ENCODE assay signal across 23 cellular contexts in the genomic region with DNA sequence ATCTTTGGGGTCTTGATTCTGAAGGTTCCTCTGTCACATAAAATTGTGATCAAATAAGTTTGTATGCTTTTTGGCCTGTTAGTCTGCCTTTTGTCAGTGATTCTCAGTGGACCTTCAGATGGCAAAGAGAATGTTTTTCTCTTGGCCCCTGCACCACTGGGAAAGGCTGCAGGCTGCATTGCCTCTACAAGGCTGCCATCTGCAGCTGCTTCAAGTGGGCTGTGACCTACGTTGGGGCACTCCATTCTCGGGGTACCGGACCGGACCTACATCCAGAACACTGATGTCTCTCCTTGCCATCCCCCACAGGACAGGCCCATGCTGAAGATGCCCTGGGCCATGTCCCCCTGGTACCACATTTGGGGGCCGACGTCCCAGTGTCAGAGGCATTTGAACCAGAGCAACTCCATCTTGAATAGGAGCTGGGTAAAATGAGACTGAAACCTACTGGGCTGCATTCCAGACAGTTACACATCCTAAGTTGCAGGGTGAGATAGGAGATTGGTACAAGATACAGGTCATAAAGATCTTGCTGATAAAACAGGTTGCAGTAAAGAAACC. TPM values are rescaled to one million over a fixed set of nuclear protein-coding genes. Genes with fewer than 3 reads are reported as not detected.
DNase-seq lines count a peak whose midpoint lies in the region; ATAC-seq and TF ChIP-seq lines count a peak whose summit lies in the region.
"Had no signal": no experiment of that assay in that cellular context is flagged by ENCODE, and none has a peak within 500 bp of the region (broad histone marks: within the 10 kb centered on the region; RNA-seq: fewer than 3 reads in every experiment).

No MANE protein-coding gene starts in this region.

- CTCF ChIA-PET in activated CD8-positive, alpha-beta T cell treated with anti-CD3 and anti-CD28 coated beads, Interleukin-2, amount 10 ng/mL, durations not matched to agents 7 days and 5 days (lab: Charles Lee) = interaction anchor here (0.7 kb wide), 1 partner anchor 256 kb away, joined by 3 read pairs; no protein-coding TSS in a partner anchor

- ATAC-seq in foreskin keratinocyte = no peak
- ATAC-seq in GM21737 (IDR thresholded peaks at IDR 0.05; ENCODE audit: unreplicated experiment) = no peak
- no peak for ATAC-seq in activated CD8-positive, alpha-beta T cell treated with anti-CD3 and anti-CD28 coated beads, Interleukin-2, amount 10 ng/mL, durations not matched to agents 7 days and 5 days
- ATAC-seq in stimulated activated naive CD8-positive, alpha-beta T cell treated with anti-CD3 and anti-CD28 coated beads, Interleukin-15, amount 100 ng/mL, for 72 hours = no peak
- ATAC-seq: CD8-positive, alpha-beta T cell; T-cell had no signal

- no peak overlapping the region for H3K9ac ChIP-seq in KMS-11

- WGBS in esophagus muscularis mucosa = 98% methylated on average over 6 of the region's 6 CpGs

- H3K4me1 Mint-ChIP-seq in osteocyte (ENCODE audit: unreplicated experiment) = peaks cover 9% of the 10 kb centered on the region
- peaks cover 9% of the 10 kb centered on the region for H3K4me1 Mint-ChIP-seq in activated CD8-positive, alpha-beta T cell treated with anti-CD3 and anti-CD28 coated beads, Interleukin-2, amount 10 ng/mL, durations not matched to agents 7 days and 5 days (ENCODE audit: low read depth)
- no peaks in the 10 kb centered on the region for H3K4me1 Mint-ChIP-seq in stimulated activated naive CD8-positive, alpha-beta T cell treated with anti-CD3 and anti-CD28 coated beads, Interleukin-15, amount 100 ng/mL, for 72 hours
- H3K4me1 Mint-ChIP-seq: B cell, T-cell had no signal

- DNase-seq in foreskin keratinocyte (no peak), osteocyte (ENCODE audit: extremely low spot score, unreplicated experiment) (peak; percentile 62), esophagus muscularis mucosa (ENCODE audit: extremely low spot score) (no peak)
- DNase-seq in activated CD8-positive, alpha-beta T cell treated with anti-CD3 and anti-CD28 coated beads, Interleukin-2, amount 10 ng/mL, durations not matched to agents 7 days and 5 days = no peak
- DNase-seq in stimulated activated naive CD8-positive, alpha-beta T cell treated with anti-CD3 and anti-CD28 coated beads, Interleukin-15, amount 100 ng/mL, for 72 hours = no peak
- DNase-seq: Calu3; CD8-positive, alpha-beta T cell; DMS153; DND-41; HFFc6; KG1; NCI-H1105; NCI-H2029; NCI-H446 treated with DMSO at 0.1 percent for 48 hours; NCI-H526; NCI-H82; Right ventricle myocardium superior; T-cell had no signal

- peaks cover 6% of the 10 kb centered on the region for H3K27me3 Mint-ChIP-seq in osteocyte (ENCODE audit: unreplicated experiment)
- H3K27me3 Mint-ChIP-seq in activated CD8-positive, alpha-beta T cell treated with anti-CD3 and anti-CD28 coated beads, Interleukin-2, amount 10 ng/mL, durations not matched to agents 7 days and 5 days (ENCODE audit: low read depth) = no peaks in the 10 kb centered on the region
- H3K27me3 Mint-ChIP-seq in stimulated activated naive CD8-positive, alpha-beta T cell treated with anti-CD3 and anti-CD28 coated beads, Interleukin-15, amount 100 ng/mL, for 72 hours = no peaks in the 10 kb centered on the region
- H3K27me3 Mint-ChIP-seq: B cell had no signal

- TF ChIP-seq CTCF in KMS-11 (conservative IDR thresholded peaks at IDR 0.05; ENCODE audit: low read depth, low read length) (no peak), foreskin keratinocyte (conservative IDR thresholded peaks at IDR 0.05) (peak; percentile 3), osteocyte (IDR thresholded peaks at IDR 0.05) (no peak), esophagus muscularis mucosa (IDR thresholded peaks at IDR 0.05) (no peak)

- no peaks in the 10 kb centered on the region for H4K20me1 ChIP-seq in KMS-11 (ENCODE audit: insufficient read depth)

- H3K4me3 ChIP-seq in KMS-11 (IDR thresholded peaks at IDR 0.05; ENCODE audit: insufficient read depth, low read depth, low read length) = no peak overlapping the region
- H3K4me3 ChIP-seq in esophagus muscularis mucosa = no peak overlapping the region
- H3K4me3 ChIP-seq: SJSA1 had no signal

- no peaks in the 10 kb centered on the region for H3K9me3 Mint-ChIP-seq in osteocyte (ENCODE audit: unreplicated experiment)
- no peaks in the 10 kb centered on the region for H3K9me3 Mint-ChIP-seq in activated CD8-positive, alpha-beta T cell treated with anti-CD3 and anti-CD28 coated beads, Interleukin-2, amount 10 ng/mL, durations not matched to agents 7 days and 5 days (ENCODE audit: insufficient read depth)
- peaks cover 0 to 5% of the 10 kb centered on the region in 2 donors for H3K9me3 Mint-ChIP-seq in stimulated activated naive CD8-positive, alpha-beta T cell treated with anti-CD3 and anti-CD28 coated beads, Interleukin-15, amount 100 ng/mL, for 72 hours
- H3K9me3 Mint-ChIP-seq: HFFc6, T-cell had no signal

- H3K4me3 Mint-ChIP-seq in osteocyte (ENCODE audit: unreplicated experiment) = no peak overlapping the region
- H3K4me3 Mint-ChIP-seq in activated CD8-positive, alpha-beta T cell treated with anti-CD3 and anti-CD28 coated beads, Interleukin-2, amount 10 ng/mL, durations not matched to agents 7 days and 5 days = no peak overlapping the region
- H3K4me3 Mint-ChIP-seq in stimulated activated naive CD8-positive, alpha-beta T cell treated with anti-CD3 and anti-CD28 coated beads, Interleukin-15, amount 100 ng/mL, for 72 hours = no peak overlapping the region
- H3K4me3 Mint-ChIP-seq: B cell; CD8-positive, alpha-beta T cell; HFFc6; T-cell had no signal

- H3K27me3 ChIP-seq in KMS-11 (ENCODE audit: insufficient read depth, low read depth) (no peaks in the 10 kb centered on the region), foreskin keratinocyte (no peaks in the 10 kb centered on the region), esophagus muscularis mucosa (no peaks in the 10 kb centered on the region)
- H3K27me3 ChIP-seq: SJSA1 had no signal

- POLR2A ChIA-PET in activated CD8-positive, alpha-beta T cell treated with anti-CD3 and anti-CD28 coated beads, Interleukin-2, amount 10 ng/mL, durations not matched to agents 7 days and 5 days (lab: Charles Lee) = no interaction called here

- TF ChIP-seq POLR2A in esophagus muscularis mucosa (IDR thresholded peaks at IDR 0.05; ENCODE audit: low read depth) = no peak

- H3K36me3 ChIP-seq in KMS-11 (ENCODE audit: insufficient read depth) (no peaks in the 10 kb centered on the region), esophagus muscularis mucosa (no peaks in the 10 kb centered on the region)
- H3K36me3 ChIP-seq: SJSA1 had no signal

- no peaks in the 10 kb centered on the region for H3K9me3 ChIP-seq in esophagus muscularis mucosa
- H3K9me3 ChIP-seq: SJSA1 had no signal

- no peak overlapping the region for H3K27ac Mint-ChIP-seq in osteocyte (ENCODE audit: unreplicated experiment)
- H3K27ac Mint-ChIP-seq in activated CD8-positive, alpha-beta T cell treated with anti-CD3 and anti-CD28 coated beads, Interleukin-2, amount 10 ng/mL, durations not matched to agents 7 days and 5 days = no peak overlapping the region
- H3K27ac Mint-ChIP-seq in stimulated activated naive CD8-positive, alpha-beta T cell treated with anti-CD3 and anti-CD28 coated beads, Interleukin-15, amount 100 ng/mL, for 72 hours = no peak overlapping the region
- H3K27ac Mint-ChIP-seq: B cell; CD8-positive, alpha-beta T cell; HFFc6; T-cell had no signal

- no peaks in the 10 kb centered on the region for H3K36me3 Mint-ChIP-seq in osteocyte (ENCODE audit: unreplicated experiment)
- H3K36me3 Mint-ChIP-seq in activated CD8-positive, alpha-beta T cell treated with anti-CD3 and anti-CD28 coated beads, Interleukin-2, amount 10 ng/mL, durations not matched to agents 7 days and 5 days (ENCODE audit: low read depth) = no peaks in the 10 kb centered on the region
- H3K36me3 Mint-ChIP-seq: CD8-positive, alpha-beta T cell; T-cell had no signal

- H3K27ac ChIP-seq in KMS-11 (no peak overlapping the region; the same call in 1 of the 2 replicates), foreskin keratinocyte (no peak overlapping the region), esophagus muscularis mucosa (replicated peaks in 1 of 4) (no peak overlapping the region)
- H3K27ac ChIP-seq: C4-2B, SJSA1 had no signal

- no peak overlapping the region for H2AFZ ChIP-seq in KMS-11 (ENCODE audit: low read depth)

- no peaks in the 10 kb centered on the region for H3K79me2 ChIP-seq in KMS-11 (ENCODE audit: insufficient read depth, low read depth)

- intact Hi-C loops in esophagus muscularis mucosa (cut with DNase I) = no loop called here

- H3K4me1 ChIP-seq in KMS-11 (ENCODE audit: low read depth, poor library complexity, severe bottlenecking) (peaks cover 30% of the 10 kb centered on the region), foreskin keratinocyte (no peaks in the 10 kb centered on the region), esophagus muscularis mucosa (peaks cover 0 to 3% (median 0%) of the 10 kb centered on the region in 4 donors)
- H3K4me1 ChIP-seq: SJSA1 had no signal

- no peak for TF ChIP-seq EP300 in esophagus muscularis mucosa (IDR thresholded peaks at IDR 0.05)

- peak overlapping the region; percentile 91; the same call in 1 of the 2 replicates for H3K4me2 ChIP-seq in KMS-11

RNA-seq across cellular contexts. Expression of gene MFGE8, which starts 37.5 kb away (rescaled TPM):
- total RNA-seq in foreskin keratinocyte (38.2 and 85.4 TPM in 2 replicates), osteocyte (255 and 259 TPM in 2 replicates), esophagus muscularis mucosa (100 to 1,000 TPM; 355 to 614 (median 564) TPM)
- 57.2 and 120 TPM in 2 replicates for polyA plus RNA-seq in foreskin keratinocyte
- total RNA-seq in activated CD8-positive, alpha-beta T cell treated with anti-CD3 and anti-CD28 coated beads, Interleukin-2, amount 10 ng/mL, durations not matched to agents 7 days and 5 days = 10 to 100 TPM; 34.7 to 44.8 TPM

RNA-seq across cellular contexts. Expression of gene HAPLN3, which starts 55.3 kb away (rescaled TPM):
- 5.4 and 6.0 TPM in 2 replicates for total RNA-seq in foreskin keratinocyte
- polyA plus RNA-seq in foreskin keratinocyte = 6.2 and 6.7 TPM in 2 replicates
- 41.3 and 41.9 TPM in 2 replicates for total RNA-seq in osteocyte
- total RNA-seq in activated CD8-positive, alpha-beta T cell treated with anti-CD3 and anti-CD28 coated beads, Interleukin-2, amount 10 ng/mL, durations not matched to agents 7 days and 5 days = 10 to 100 TPM; 75.7 to 79.0 TPM
- total RNA-seq in esophagus muscularis mucosa = 10 to 100 TPM in 2 of 4 donors, 1 to 10 TPM in 2; 5.0 to 13.4 (median 9.9) TPM
